In genomic region chr14:77028384-77029246, GRCh38 we compare ENCODE assay signal across 8 cellular contexts. TPM values are rescaled to one million over a fixed set of nuclear protein-coding genes. Genes with fewer than 3 reads are reported as not detected.
DNase-seq lines count a peak whose midpoint lies in the region; ATAC-seq and TF ChIP-seq lines count a peak whose summit lies in the region.

Gene IRF2BPL, minus strand, starts transcription at chr14:77028708. Its CDS starts 916 bp downstream, at chr14:77027792.

- H3K4me3 ChIP-seq in lower lobe of right lung: peak within 1 kb of the TSS; percentile 81

- CTCF ChIA-PET in activated CD8-positive, alpha-beta T cell treated with anti-CD3 and anti-CD28 coated beads, Interleukin-2, amount 10 ng/mL, durations not matched to agents 7 days and 5 days (lab: Charles Lee): interaction anchor here (0.7 to 3.1 kb wide), 21 partner anchors 9 to 152 kb away, joined by 3 to 30 read pairs (median 5); no protein-coding TSS in a partner anchor

- H3K27me3 Mint-ChIP-seq in activated CD8-positive, alpha-beta T cell treated with anti-CD3 and anti-CD28 coated beads, Interleukin-2, amount 10 ng/mL, durations not matched to agents 7 days and 5 days (ENCODE audit: low read depth): no peaks in the 10 kb centered on the region

- ATAC-seq in activated CD8-positive, alpha-beta T cell treated with anti-CD3 and anti-CD28 coated beads, Interleukin-2, amount 10 ng/mL, durations not matched to agents 7 days and 5 days: peak; percentile 76
- peak; percentile 76 to 84 for ATAC-seq in lower lobe of right lung

- peaks cover 43% of the 10 kb centered on the region for H3K36me3 Mint-ChIP-seq in activated CD8-positive, alpha-beta T cell treated with anti-CD3 and anti-CD28 coated beads, Interleukin-2, amount 10 ng/mL, durations not matched to agents 7 days and 5 days (ENCODE audit: low read depth)

- H3K4me1 Mint-ChIP-seq in activated CD8-positive, alpha-beta T cell treated with anti-CD3 and anti-CD28 coated beads, Interleukin-2, amount 10 ng/mL, durations not matched to agents 7 days and 5 days (ENCODE audit: low read depth): peaks cover 63% of the 10 kb centered on the region

- POLR2A ChIA-PET in activated CD8-positive, alpha-beta T cell treated with anti-CD3 and anti-CD28 coated beads, Interleukin-2, amount 10 ng/mL, durations not matched to agents 7 days and 5 days (lab: Charles Lee): interaction anchor here (0.7 to 8.2 kb wide), 16 partner anchors 11 to 216 kb away, joined by 3 to 107 read pairs (median 4); partner anchors contain the start of gene ANGEL1

- TF ChIP-seq CTCF in GM20000 (IDR thresholded peaks at IDR 0.05; ENCODE audit: extremely low read depth, missing control alignments) (no peak), lower lobe of right lung (IDR thresholded peaks at IDR 0.05) (no peak)

- H3K9me3 ChIP-seq in lower lobe of right lung: no peaks in the 10 kb centered on the region

- H3K27ac ChIP-seq in lower lobe of right lung: peak within 1 kb of the TSS; percentile 100

- intact Hi-C loops in lower lobe of right lung (cut with DNase I): no loop called here

- peak; percentile 99 for DNase-seq in COLO668 (lab: John Stamatoyannopoulos, UW; ENCODE audit: unreplicated experiment)
- peak; percentile 99 for DNase-seq in GM20000 (ENCODE audit: low spot score)
- DNase-seq in HS-5 (ENCODE audit: low read depth): peak; percentile 83
- DNase-seq in NK-92 (lab: John Stamatoyannopoulos, UW; ENCODE audit: unreplicated experiment): peak; percentile 58
- DNase-seq in activated CD8-positive, alpha-beta T cell treated with anti-CD3 and anti-CD28 coated beads, Interleukin-2, amount 10 ng/mL, durations not matched to agents 7 days and 5 days: peak; percentile 96
- peak; percentile 96 for DNase-seq in ecto neural progenitor cell (ENCODE audit: low spot score)
- DNase-seq in lower lobe of right lung: peak; percentile 99
- DNase-seq in stimulated activated CD4-positive, alpha-beta T cell treated with anti-CD3 and anti-CD28 coated beads, TNF-alpha, amount 100 ng/mL, for 24 hours (ENCODE audit: low read depth in 3 of 3): peak; percentile 85 to 93 (median 88)

- no peaks in the 10 kb centered on the region for H3K27me3 ChIP-seq in lower lobe of right lung (ENCODE audit: low read depth)

- peaks cover 16% of the 10 kb centered on the region for H3K36me3 ChIP-seq in lower lobe of right lung

- H3K9me3 Mint-ChIP-seq in activated CD8-positive, alpha-beta T cell treated with anti-CD3 and anti-CD28 coated beads, Interleukin-2, amount 10 ng/mL, durations not matched to agents 7 days and 5 days (ENCODE audit: insufficient read depth): no peaks in the 10 kb centered on the region

- peak within 1 kb of the TSS; percentile 88 for H3K27ac Mint-ChIP-seq in activated CD8-positive, alpha-beta T cell treated with anti-CD3 and anti-CD28 coated beads, Interleukin-2, amount 10 ng/mL, durations not matched to agents 7 days and 5 days

- H3K4me3 Mint-ChIP-seq in activated CD8-positive, alpha-beta T cell treated with anti-CD3 and anti-CD28 coated beads, Interleukin-2, amount 10 ng/mL, durations not matched to agents 7 days and 5 days: peak within 1 kb of the TSS; percentile 94

- H3K4me1 ChIP-seq in lower lobe of right lung: peaks cover 72% of the 10 kb centered on the region

RNA-seq across cellular contexts. Expression of gene IRF2BPL, which starts in this region (rescaled TPM):
- total RNA-seq in activated CD8-positive, alpha-beta T cell treated with anti-CD3 and anti-CD28 coated beads, Interleukin-2, amount 10 ng/mL, durations not matched to agents 7 days and 5 days: 10 to 100 TPM; 34.5 to 35.6 TPM
- total RNA-seq in lower lobe of right lung: 44.3 TPM

Comparison
In these comparisons a context has a peak if more than half of its experiments do, and no peak if none do; other contexts are left out.
1. Peak in every context shown above with its lines: DNase-seq, ATAC-seq, H3K4me3 ChIP-seq and H3K27ac ChIP-seq.